Comparison of ENCODE assay signal across 2 cellular contexts in the genomic region with DNA sequence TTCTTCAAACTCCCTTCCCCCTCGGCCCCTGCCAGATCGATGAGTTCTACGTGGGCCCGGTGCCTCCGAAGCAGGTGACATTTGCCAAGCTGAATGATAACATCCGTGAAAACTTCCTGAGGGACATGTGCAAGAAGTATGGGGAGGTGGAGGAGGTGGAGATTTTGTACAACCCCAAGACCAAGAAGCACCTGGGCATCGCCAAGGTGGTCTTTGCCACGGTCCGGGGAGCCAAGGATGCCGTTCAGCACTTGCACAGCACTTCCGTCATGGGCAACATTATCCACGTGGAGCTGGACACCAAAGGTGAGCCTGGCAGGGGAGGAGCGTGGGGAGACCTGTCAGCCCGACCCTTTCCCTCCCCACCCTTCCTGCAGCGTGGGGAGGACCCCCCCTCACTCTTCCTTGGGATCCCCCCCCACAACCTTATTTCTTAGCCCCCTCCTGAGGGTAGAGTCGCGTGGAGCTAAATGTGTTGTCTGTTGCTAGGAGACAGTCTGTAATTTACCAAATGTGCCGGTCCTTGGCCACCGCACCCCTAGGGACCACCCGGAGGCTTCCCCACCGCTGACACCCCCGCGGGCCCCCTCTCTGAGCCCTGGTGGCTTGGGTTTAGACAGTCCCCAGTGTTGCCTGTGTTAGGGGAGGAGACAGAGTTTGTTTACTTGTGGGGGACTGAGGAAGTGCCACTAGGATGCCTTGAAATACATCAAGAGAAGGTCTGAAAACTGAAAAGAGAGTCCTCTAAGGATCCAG.
TF ChIP-seq lines count a peak whose summit lies in the region.

No MANE protein-coding gene starts in this region.

TF ChIP-seq in HCT116, 20 proteins besides CTCF, POLR2A, EP300 and RAD21:
- TF ChIP-seq POLR2AphosphoS5 (IDR thresholded peaks at IDR 0.05; ENCODE audit: low read depth, low read length) (no peak), YY1 (IDR thresholded peaks at IDR 0.05; ENCODE audit: extremely low read depth, insufficient replicate concordance, low read depth, low read length) (no peak), CEBPB (IDR thresholded peaks at IDR 0.05; ENCODE audit: low read depth) (no peak), ATF3 (IDR thresholded peaks at IDR 0.05) (no peak), CBX3 (IDR thresholded peaks at IDR 0.05; ENCODE audit: low read depth) (no peak), FOSL1 (IDR thresholded peaks at IDR 0.05; ENCODE audit: low read depth) (no peak), ELF1 (IDR thresholded peaks at IDR 0.05; ENCODE audit: borderline replicate concordance, low read depth) (no peak), EZH2 (IDR thresholded peaks at IDR 0.05) (no peak), ZBTB33 (IDR thresholded peaks at IDR 0.05; ENCODE audit: extremely low read depth, insufficient replicate concordance, low read length) (no peak), ZFX (IDR thresholded peaks at IDR 0.05) (no peak)

TF ChIP-seq in HepG2, 621 proteins besides CTCF, POLR2A, EP300 and RAD21 (continues in another document):
- TF ChIP-seq KAT7 (CRISPR knock-in tag; IDR thresholded peaks at IDR 0.05; ENCODE audit: borderline replicate concordance) = no peak
- no peak for TF ChIP-seq NCOR1 (IDR thresholded peaks at IDR 0.05; ENCODE audit: borderline replicate concordance, low read length)
- TF ChIP-seq ZNF75D (CRISPR knock-in tag; IDR thresholded peaks at IDR 0.05; ENCODE audit: borderline replicate concordance) = no peak
- no peak for TF ChIP-seq ZSCAN30 (CRISPR knock-in tag; IDR thresholded peaks at IDR 0.05)
- no peak for TF ChIP-seq ZNF766 (CRISPR knock-in tag; IDR thresholded peaks at IDR 0.05; ENCODE audit: borderline replicate concordance)
- TF ChIP-seq ZFP62 (CRISPR knock-in tag; IDR thresholded peaks at IDR 0.05) = no peak
- no peak for TF ChIP-seq ZNF33B (CRISPR knock-in tag; IDR thresholded peaks at IDR 0.05)
- no peak for TF ChIP-seq TARDBP (CRISPR knock-in tag; IDR thresholded peaks at IDR 0.05)
- no peak for TF ChIP-seq HCFC1 (IDR thresholded peaks at IDR 0.05; ENCODE audit: low read depth, low read length)
- no peak for TF ChIP-seq JUN (CRISPR knock-in tag; IDR thresholded peaks at IDR 0.05)
- TF ChIP-seq HBP1 (CRISPR knock-in tag; IDR thresholded peaks at IDR 0.05; ENCODE audit: low read depth) = peak; percentile 68
- TF ChIP-seq HDAC1 (CRISPR knock-in tag; IDR thresholded peaks at IDR 0.05) = 0 out of 2 replicates have a peak, but pooled peaks have one; percentile 4
- TF ChIP-seq, protein P1, sequence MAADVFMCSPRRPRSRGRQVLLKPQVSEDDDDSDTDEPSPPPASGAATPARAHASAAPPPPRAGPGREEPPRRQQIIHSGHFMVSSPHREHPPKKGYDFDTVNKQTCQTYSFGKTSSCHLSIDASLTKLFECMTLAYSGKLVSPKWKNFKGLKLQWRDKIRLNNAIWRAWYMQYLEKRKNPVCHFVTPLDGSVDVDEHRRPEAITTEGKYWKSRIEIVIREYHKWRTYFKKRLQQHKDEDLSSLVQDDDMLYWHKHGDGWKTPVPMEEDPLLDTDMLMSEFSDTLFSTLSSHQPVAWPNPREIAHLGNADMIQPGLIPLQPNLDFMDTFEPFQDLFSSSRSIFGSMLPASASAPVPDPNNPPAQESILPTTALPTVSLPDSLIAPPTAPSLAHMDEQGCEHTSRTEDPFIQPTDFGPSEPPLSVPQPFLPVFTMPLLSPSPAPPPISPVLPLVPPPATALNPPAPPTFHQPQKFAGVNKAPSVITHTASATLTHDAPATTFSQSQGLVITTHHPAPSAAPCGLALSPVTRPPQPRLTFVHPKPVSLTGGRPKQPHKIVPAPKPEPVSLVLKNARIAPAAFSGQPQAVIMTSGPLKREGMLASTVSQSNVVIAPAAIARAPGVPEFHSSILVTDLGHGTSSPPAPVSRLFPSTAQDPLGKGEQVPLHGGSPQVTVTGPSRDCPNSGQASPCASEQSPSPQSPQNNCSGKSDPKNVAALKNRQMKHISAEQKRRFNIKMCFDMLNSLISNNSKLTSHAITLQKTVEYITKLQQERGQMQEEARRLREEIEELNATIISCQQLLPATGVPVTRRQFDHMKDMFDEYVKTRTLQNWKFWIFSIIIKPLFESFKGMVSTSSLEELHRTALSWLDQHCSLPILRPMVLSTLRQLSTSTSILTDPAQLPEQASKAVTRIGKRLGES (CRISPR knock-in tag; IDR thresholded peaks at IDR 0.05; ENCODE audit: borderline replicate concordance) = no peak
- TF ChIP-seq ZNF704 (CRISPR knock-in tag; IDR thresholded peaks at IDR 0.05; ENCODE audit: borderline replicate concordance) = no peak
- peak; percentile 82 for TF ChIP-seq ZNF142 (CRISPR knock-in tag; IDR thresholded peaks at IDR 0.05)
- TF ChIP-seq TBX2 (CRISPR knock-in tag; IDR thresholded peaks at IDR 0.05; ENCODE audit: borderline replicate concordance) = peak; percentile 31; the same call in 1 of the 2 replicates
- no peak for TF ChIP-seq FOXM1 (CRISPR knock-in tag; IDR thresholded peaks at IDR 0.05)
- TF ChIP-seq DMAP1 (CRISPR knock-in tag; IDR thresholded peaks at IDR 0.05) = no peak
- no peak for TF ChIP-seq ZNF652 (CRISPR knock-in tag; IDR thresholded peaks at IDR 0.05; ENCODE audit: borderline replicate concordance, low read depth)
- no peak for TF ChIP-seq PRMT3 (CRISPR knock-in tag; IDR thresholded peaks at IDR 0.05; ENCODE audit: borderline replicate concordance, low read depth)
- no peak for TF ChIP-seq FOXP4 (CRISPR knock-in tag; IDR thresholded peaks at IDR 0.05)
- no peak for TF ChIP-seq ZNF382 (CRISPR knock-in tag; IDR thresholded peaks at IDR 0.05; ENCODE audit: borderline replicate concordance)
- TF ChIP-seq, protein P2, sequence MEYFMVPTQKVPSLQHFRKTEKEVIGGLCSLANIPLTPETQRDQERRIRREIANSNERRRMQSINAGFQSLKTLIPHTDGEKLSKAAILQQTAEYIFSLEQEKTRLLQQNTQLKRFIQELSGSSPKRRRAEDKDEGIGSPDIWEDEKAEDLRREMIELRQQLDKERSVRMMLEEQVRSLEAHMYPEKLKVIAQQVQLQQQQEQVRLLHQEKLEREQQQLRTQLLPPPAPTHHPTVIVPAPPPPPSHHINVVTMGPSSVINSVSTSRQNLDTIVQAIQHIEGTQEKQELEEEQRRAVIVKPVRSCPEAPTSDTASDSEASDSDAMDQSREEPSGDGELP (IDR thresholded peaks at IDR 0.05; ENCODE audit: borderline replicate concordance, low read depth) = no peak
- no peak for TF ChIP-seq FIP1L1 (IDR thresholded peaks at IDR 0.05; ENCODE audit: borderline replicate concordance, insufficient read depth, low read depth, low read length)
- TF ChIP-seq SP140L (CRISPR knock-in tag; IDR thresholded peaks at IDR 0.05; ENCODE audit: borderline replicate concordance) = no peak
- TF ChIP-seq KDM5A (IDR thresholded peaks at IDR 0.05; ENCODE audit: borderline replicate concordance, low read length) = no peak
- no peak for TF ChIP-seq RORA (CRISPR knock-in tag; IDR thresholded peaks at IDR 0.05)
- TF ChIP-seq EEA1 (CRISPR knock-in tag; IDR thresholded peaks at IDR 0.05; ENCODE audit: borderline replicate concordance) = no peak
- no peak for TF ChIP-seq CEBPZ (IDR thresholded peaks at IDR 0.05; ENCODE audit: low read length)
- TF ChIP-seq, protein P3, sequence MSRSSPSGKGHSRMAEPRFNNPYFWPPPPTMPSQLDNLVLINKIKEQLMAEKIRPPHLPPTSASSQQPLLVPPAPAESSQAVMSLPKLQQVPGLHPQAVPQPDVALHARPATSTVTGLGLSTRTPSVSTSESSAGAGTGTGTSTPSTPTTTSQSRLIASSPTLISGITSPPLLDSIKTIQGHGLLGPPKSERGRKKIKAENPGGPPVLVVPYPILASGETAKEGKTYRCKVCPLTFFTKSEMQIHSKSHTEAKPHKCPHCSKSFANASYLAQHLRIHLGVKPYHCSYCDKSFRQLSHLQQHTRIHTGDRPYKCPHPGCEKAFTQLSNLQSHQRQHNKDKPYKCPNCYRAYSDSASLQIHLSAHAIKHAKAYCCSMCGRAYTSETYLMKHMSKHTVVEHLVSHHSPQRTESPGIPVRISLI (CRISPR knock-in tag; IDR thresholded peaks at IDR 0.05; ENCODE audit: borderline replicate concordance) = peak; percentile 24; the same call in 1 of the 2 replicates
- peak; percentile 43; the same call in 1 of the 2 replicates for TF ChIP-seq RFX3 (CRISPR knock-in tag; IDR thresholded peaks at IDR 0.05)
- TF ChIP-seq GFI1 (CRISPR knock-in tag; IDR thresholded peaks at IDR 0.05; ENCODE audit: borderline replicate concordance) = no peak
